ENCODE assay signal across 10 cellular contexts in the genomic region with DNA sequence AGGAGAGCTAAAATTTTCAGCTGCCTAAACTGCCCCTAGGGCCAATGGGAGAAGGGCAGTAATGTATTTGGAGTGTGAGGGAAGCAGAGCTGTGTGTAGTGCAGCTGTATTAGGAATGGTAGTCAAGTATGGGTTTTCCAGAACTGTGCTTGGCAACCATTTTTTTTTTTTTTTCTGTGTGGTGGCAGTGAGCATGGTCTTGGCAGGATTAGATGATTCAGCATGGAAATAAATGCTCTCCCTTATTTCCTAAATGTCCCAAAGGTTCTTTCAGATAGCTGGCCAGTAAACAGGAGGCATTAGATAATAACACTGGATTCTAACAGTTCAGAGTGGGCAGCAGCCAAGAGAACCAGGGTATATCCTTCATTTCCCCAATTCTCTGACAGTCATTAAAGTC.
DNase-seq lines count a peak whose midpoint lies in the region; ATAC-seq, FAIRE-seq and TF ChIP-seq lines count a peak whose summit lies in the region.
"Had no signal": no experiment of that assay in that cellular context is flagged by ENCODE, and none has a peak within 500 bp of the region (broad histone marks: within the 10 kb centered on the region; RNA-seq: fewer than 3 reads in every experiment).

No MANE protein-coding gene starts in this region.

- ATAC-seq in pancreas = no peak
- ATAC-seq in HG03521 (IDR thresholded peaks at IDR 0.05; ENCODE audit: unreplicated experiment) = no peak
- ATAC-seq in GM19328 (IDR thresholded peaks at IDR 0.05; ENCODE audit: unreplicated experiment) = no peak

- H3K9ac ChIP-seq in OCI-LY3 (ENCODE audit: low read length) = 0 out of 2 replicates have a peak overlapping the region, but pooled peaks have one; percentile 93

- H3K27me3 ChIP-seq in OCI-LY3 (ENCODE audit: low read depth, low read length) = no peaks in the 10 kb centered on the region
- H3K27me3 ChIP-seq in pancreas = no peaks in the 10 kb centered on the region

- H4K20me1 ChIP-seq in OCI-LY3 (ENCODE audit: insufficient read depth, low read length) = peaks cover 5% of the 10 kb centered on the region; the same call in 1 of the 2 replicates

- TF ChIP-seq CTCF in OCI-LY3 (IDR thresholded peaks at IDR 0.05; ENCODE audit: low read depth, low read length) = no peak
- no peak for TF ChIP-seq CTCF in fibroblast of pulmonary artery (IDR thresholded peaks at IDR 0.05; ENCODE audit: low read length, missing control alignments)
- TF ChIP-seq CTCF in pancreas (IDR thresholded peaks at IDR 0.05) = no peak

- H3K27ac ChIP-seq in OCI-LY3 (ENCODE audit: low read length) (no peak overlapping the region), pancreas (peak overlapping the region in 3 of 4 donors; percentile 34 to 95 (median 93))

- H3K4me3 ChIP-seq in OCI-LY3 (ENCODE audit: low read length) (peak overlapping the region; percentile 98), fibroblast of pulmonary artery (replicated peaks; ENCODE audit: low read depth, low read length) (peak overlapping the region; percentile 92), pancreas (no peak overlapping the region)

- H3K4me1 ChIP-seq in OCI-LY3 (ENCODE audit: low read length) (peaks cover 47% of the 10 kb centered on the region), pancreas (peaks cover 6 to 44% (median 10%) of the 10 kb centered on the region in 3 donors)

- intact Hi-C loops in pancreas (cut with DNase I) = loop anchor here in 1 of 3 donors (10.0 kb wide), 1 partner anchor 267 kb away; no protein-coding TSS in a partner anchor

- H3K4me2 ChIP-seq in OCI-LY3 (ENCODE audit: low read length) = peak overlapping the region; percentile 100

- no peaks in the 10 kb centered on the region for H3K36me3 ChIP-seq in OCI-LY3 (replicated peaks; ENCODE audit: low read depth, low read length)
- H3K36me3 ChIP-seq in pancreas = no peaks in the 10 kb centered on the region

- H3K9me3 ChIP-seq in OCI-LY3 (ENCODE audit: insufficient read depth, low read length) (no peaks in the 10 kb centered on the region), pancreas (no peaks in the 10 kb centered on the region)

- no peak overlapping the region for H2AFZ ChIP-seq in OCI-LY3 (ENCODE audit: low read depth, low read length)

- no peak for FAIRE-seq in pancreas (lab: Jason Lieb, UNC)

- H3K79me2 ChIP-seq in OCI-LY3 (ENCODE audit: low read length) = peaks cover 80% of the 10 kb centered on the region

- peak; percentile 65 for DNase-seq in DMS114 treated with DMSO at 0.1 percent for 48 hours (lab: John Stamatoyannopoulos, UW; ENCODE audit: unreplicated experiment)
- no peak for DNase-seq in fibroblast of pulmonary artery (ENCODE audit: low read depth)
- DNase-seq in pancreas = no peak
- DNase-seq in stimulated activated CD8-positive, alpha-beta memory T cell treated with anti-CD3 and anti-CD28 coated beads, Interleukin-4, amount 100 ng/mL, for 48 hours = no peak
- DNase-seq in T-helper 9 cell = no peak
- DNase-seq: DND-41, KBM-7 had no signal

Comparison
In these comparisons a context has a peak if more than half of its experiments do, and no peak if none do; other contexts are left out.
1. H3K4me3 ChIP-seq: peak in OCI-LY3 (single experiment) and fibroblast of pulmonary artery (single experiment); none in pancreas (0 of 4).